ENCODE assay signal across 24 cellular contexts in genomic region chr7:157628456-157628855, GRCh38.
DNase-seq lines count a peak whose midpoint lies in the region; ATAC-seq and TF ChIP-seq lines count a peak whose summit lies in the region.
"Had no signal": no experiment of that assay in that cellular context is flagged by ENCODE, and none has a peak within 500 bp of the region (broad histone marks: within the 10 kb centered on the region; RNA-seq: fewer than 3 reads in every experiment).

No MANE protein-coding gene starts in this region.

- H2BK5ac ChIP-seq in mesendoderm (ENCODE audit: low read length): no peak overlapping the region

- H3K36me3 Mint-ChIP-seq in activated naive CD8-positive, alpha-beta T cell treated with anti-CD3 and anti-CD28 coated beads, Interleukin-2, amount 10 ng/mL, durations not matched to agents 7 days and 5 days: no peaks in the 10 kb centered on the region
- no peaks in the 10 kb centered on the region for H3K36me3 Mint-ChIP-seq in activated naive CD8-positive, alpha-beta T cell treated with anti-CD3 and anti-CD28 coated beads, Interleukin-2, amount 50 U/mL, for 24 hours (ENCODE audit: low read depth)
- H3K36me3 Mint-ChIP-seq: CD14-positive monocyte had no signal

- H3K36me3 ChIP-seq in DND-41 (ENCODE audit: insufficient read depth, low read length) (peaks cover 61% of the 10 kb centered on the region), mesendoderm (ENCODE audit: control insufficient read depth, insufficient read depth, low read length) (no peaks in the 10 kb centered on the region), osteoblast (ENCODE audit: insufficient read depth, low read length) (no peaks in the 10 kb centered on the region)

- no peak for TF ChIP-seq CTCF in DND-41 (IDR thresholded peaks at IDR 0.05; ENCODE audit: borderline replicate concordance, extremely low read depth, low read length, poor library complexity, severe bottlenecking)
- TF ChIP-seq CTCF in osteoblast (IDR thresholded peaks at IDR 0.05; ENCODE audit: extremely low read depth, low read depth, low read length): no peak
- TF ChIP-seq CTCF in RWPE1 (conservative IDR thresholded peaks at IDR 0.05; ENCODE audit: low read depth): no peak

- H3K9me3 ChIP-seq in DND-41 (ENCODE audit: insufficient read depth, low read length, severe bottlenecking): no peaks in the 10 kb centered on the region
- H3K9me3 ChIP-seq in osteoblast (ENCODE audit: low read depth, low read length): no peaks in the 10 kb centered on the region
- H3K9me3 ChIP-seq: A549, SK-N-SH had no signal

- no peaks in the 10 kb centered on the region for H3K79me1 ChIP-seq in mesendoderm (ENCODE audit: low read length)

- H3K79me2 ChIP-seq in DND-41 (ENCODE audit: insufficient read depth, low read length): peaks cover 53% of the 10 kb centered on the region
- no peaks in the 10 kb centered on the region for H3K79me2 ChIP-seq in mesendoderm (ENCODE audit: control insufficient read depth, insufficient read depth, low read length)
- no peaks in the 10 kb centered on the region for H3K79me2 ChIP-seq in osteoblast (ENCODE audit: insufficient read depth, low read length)

- H3K4me1 ChIP-seq in DND-41 (ENCODE audit: insufficient read depth, low read length) (peaks cover 81% of the 10 kb centered on the region), mesendoderm (ENCODE audit: control insufficient read depth, low read depth, low read length) (no peaks in the 10 kb centered on the region), osteoblast (ENCODE audit: insufficient read depth, low read length) (no peaks in the 10 kb centered on the region)
- H3K4me1 ChIP-seq: A549 had no signal

- no CpG with 5 or more reads among the region's 12 CpGs for WGBS in mesendoderm (ENCODE audit: extremely low coverage, insufficient coverage, low lambda C conversion rate)

- H3K23ac ChIP-seq in mesendoderm (ENCODE audit: low read length): peak overlapping the region; percentile 45

- no peak overlapping the region for H2AK5ac ChIP-seq in mesendoderm (ENCODE audit: low read length)

- H2BK120ac ChIP-seq in mesendoderm (ENCODE audit: low read depth, low read length): no peak overlapping the region

- peaks cover 31% of the 10 kb centered on the region for H3K27me3 Mint-ChIP-seq in activated naive CD8-positive, alpha-beta T cell treated with anti-CD3 and anti-CD28 coated beads, Interleukin-2, amount 10 ng/mL, durations not matched to agents 7 days and 5 days
- peaks cover 11% of the 10 kb centered on the region for H3K27me3 Mint-ChIP-seq in activated naive CD8-positive, alpha-beta T cell treated with anti-CD3 and anti-CD28 coated beads, Interleukin-2, amount 50 U/mL, for 24 hours

- CTCF ChIA-PET in RWPE1 (lab: Yijun Ruan, JAX): interaction anchor here (0.6 kb wide), 1 partner anchor 101 kb away, joined by 3 read pairs; no protein-coding TSS in a partner anchor

- H3K9ac ChIP-seq in DND-41 (ENCODE audit: low read depth, low read length): no peak overlapping the region
- no peak overlapping the region for H3K9ac ChIP-seq in mesendoderm (ENCODE audit: low read length)
- H3K9ac ChIP-seq: SK-N-SH had no signal

- no peak overlapping the region for H4K8ac ChIP-seq in mesendoderm (ENCODE audit: low read depth, low read length)

- H3K56ac ChIP-seq in mesendoderm (ENCODE audit: low read length): no peak overlapping the region

- H2AFZ ChIP-seq in DND-41 (ENCODE audit: low read depth, low read length) (no peak overlapping the region), osteoblast (ENCODE audit: low read length) (no peak overlapping the region)

- no peak for ATAC-seq in activated naive CD8-positive, alpha-beta T cell treated with anti-CD3 and anti-CD28 coated beads, Interleukin-2, amount 10 ng/mL, durations not matched to agents 7 days and 5 days (ENCODE audit: low read depth)
- ATAC-seq in activated naive CD8-positive, alpha-beta T cell treated with anti-CD3 and anti-CD28 coated beads, Interleukin-2, amount 50 U/mL, for 24 hours: no peak
- ATAC-seq in DND-41 (ENCODE audit: insufficient read depth, low read depth) (no peak), HG03432 (IDR thresholded peaks at IDR 0.05; ENCODE audit: unreplicated experiment) (no peak)
- ATAC-seq: HepG2 had no signal

- no peak overlapping the region for H3K4ac ChIP-seq in mesendoderm (ENCODE audit: low read depth, low read length)

- peak; percentile 15 for DNase-seq in activated naive CD8-positive, alpha-beta T cell treated with anti-CD3 and anti-CD28 coated beads, Interleukin-2, amount 10 ng/mL, durations not matched to agents 7 days and 5 days
- DNase-seq in activated naive CD8-positive, alpha-beta T cell treated with anti-CD3 and anti-CD28 coated beads, Interleukin-2, amount 50 U/mL, for 24 hours: no peak
- DNase-seq in DND-41 (no peak), mesendoderm (no peak), osteoblast (ENCODE audit: insufficient read length, low spot score, missing footprints) (peak; percentile 8), NCI-H2081 (lab: John Stamatoyannopoulos, UW) (no peak), RWPE1 (ENCODE audit: low spot score) (no peak)
- DNase-seq: DMS153, HCEC 1CT, Karpas-422, MV-4-11, NCI-H1105, NCI-H146, NCI-H1930, NCI-H2227 treated with DMSO at 0.1 percent for 48 hours, NCI-H526 treated with DMSO at 0.1 percent for 48 hours, RPMI8226, SIG-M5, SK-N-SH, SW 1271 had no signal

- no peak overlapping the region for H3K18ac ChIP-seq in mesendoderm (ENCODE audit: low read length)

- H4K20me1 ChIP-seq in DND-41 (ENCODE audit: insufficient read depth, low read length) (no peaks in the 10 kb centered on the region; the same call in 1 of the 2 replicates), osteoblast (ENCODE audit: insufficient read depth, low read length) (no peaks in the 10 kb centered on the region)

- no peak overlapping the region for H3K27ac Mint-ChIP-seq in activated naive CD8-positive, alpha-beta T cell treated with anti-CD3 and anti-CD28 coated beads, Interleukin-2, amount 10 ng/mL, durations not matched to agents 7 days and 5 days
- H3K27ac Mint-ChIP-seq in activated naive CD8-positive, alpha-beta T cell treated with anti-CD3 and anti-CD28 coated beads, Interleukin-2, amount 50 U/mL, for 24 hours: no peak overlapping the region

- H2BK15ac ChIP-seq in mesendoderm (replicated peaks; ENCODE audit: low read depth): no peak overlapping the region

- H3K4me3 ChIP-seq in DND-41 (ENCODE audit: low read depth in 1 of 2, low read length in 2 of 2) (peak overlapping the region in 1 of 2 experiments; percentile 0; a peak in 1 of 4 replicates), mesendoderm (ENCODE audit: low read length) (no peak overlapping the region), osteoblast (ENCODE audit: insufficient read depth, low read length) (no peak overlapping the region)
- H3K4me3 ChIP-seq: A549 had no signal

- H3K4me3 Mint-ChIP-seq in activated naive CD8-positive, alpha-beta T cell treated with anti-CD3 and anti-CD28 coated beads, Interleukin-2, amount 10 ng/mL, durations not matched to agents 7 days and 5 days: no peak overlapping the region
- no peak overlapping the region for H3K4me3 Mint-ChIP-seq in activated naive CD8-positive, alpha-beta T cell treated with anti-CD3 and anti-CD28 coated beads, Interleukin-2, amount 50 U/mL, for 24 hours
- H3K4me3 Mint-ChIP-seq: CD14-positive monocyte had no signal

- POLR2A ChIA-PET in activated naive CD8-positive, alpha-beta T cell treated with anti-CD3 and anti-CD28 coated beads, Interleukin-2, amount 10 ng/mL, durations not matched to agents 7 days and 5 days (lab: Charles Lee): no interaction called here
- POLR2A ChIA-PET in RWPE1 (lab: Yijun Ruan, JAX; ENCODE audit: low non-redundant PET): no interaction called here

- H3K4me2 ChIP-seq in DND-41 (ENCODE audit: insufficient read depth, low read length) (peak overlapping the region; percentile 36), mesendoderm (ENCODE audit: low read length) (no peak overlapping the region), osteoblast (ENCODE audit: insufficient read depth, low read length) (no peak overlapping the region)
- H3K4me2 ChIP-seq: A549, SK-N-SH had no signal

- H3K27me3 ChIP-seq in DND-41 (ENCODE audit: insufficient read depth, low read length, poor library complexity): no peaks in the 10 kb centered on the region
- no peaks in the 10 kb centered on the region for H3K27me3 ChIP-seq in mesendoderm (ENCODE audit: insufficient read depth, low read length, poor library complexity)
- H3K27me3 ChIP-seq in osteoblast (ENCODE audit: insufficient read depth, low read length): no peaks in the 10 kb centered on the region

- H4K5ac ChIP-seq in mesendoderm (ENCODE audit: low read length): no peak overlapping the region

- H3K4me1 Mint-ChIP-seq in activated naive CD8-positive, alpha-beta T cell treated with anti-CD3 and anti-CD28 coated beads, Interleukin-2, amount 10 ng/mL, durations not matched to agents 7 days and 5 days: peaks cover 29% of the 10 kb centered on the region
- H3K4me1 Mint-ChIP-seq in activated naive CD8-positive, alpha-beta T cell treated with anti-CD3 and anti-CD28 coated beads, Interleukin-2, amount 50 U/mL, for 24 hours: peaks cover 45% of the 10 kb centered on the region
- H3K4me1 Mint-ChIP-seq: CD14-positive monocyte had no signal

- peaks cover 7% of the 10 kb centered on the region for H3K9me3 Mint-ChIP-seq in activated naive CD8-positive, alpha-beta T cell treated with anti-CD3 and anti-CD28 coated beads, Interleukin-2, amount 10 ng/mL, durations not matched to agents 7 days and 5 days
- peaks cover 6% of the 10 kb centered on the region for H3K9me3 Mint-ChIP-seq in activated naive CD8-positive, alpha-beta T cell treated with anti-CD3 and anti-CD28 coated beads, Interleukin-2, amount 50 U/mL, for 24 hours

- H3K27ac ChIP-seq in DND-41 (ENCODE audit: low read length): peak overlapping the region; percentile 91
- no peak overlapping the region for H3K27ac ChIP-seq in mesendoderm (ENCODE audit: low read depth, low read length)
- H3K27ac ChIP-seq in osteoblast (ENCODE audit: low read depth, low read length): no peak overlapping the region
- H3K27ac ChIP-seq in RWPE1: no peak overlapping the region
- H3K27ac ChIP-seq: A549 had no signal

Comparison
In these comparisons a context has a peak if more than half of its experiments do, and no peak if none do; other contexts are left out.
1. DNase-seq: peak in activated naive CD8-positive, alpha-beta T cell treated with anti-CD3 and anti-CD28 coated beads, Interleukin-2, amount 10 ng/mL, durations not matched to agents 7 days and 5 days (single experiment) and osteoblast (single experiment); none in activated naive CD8-positive, alpha-beta T cell treated with anti-CD3 and anti-CD28 coated beads, Interleukin-2, amount 50 U/mL, for 24 hours (single experiment), DND-41 (single experiment), mesendoderm (single experiment), NCI-H2081 (0 of 2) and RWPE1 (single experiment).